23 cellular contexts compared by ENCODE assay signal in genomic region chr10:31051703-31052102, GRCh38. TPM values are rescaled to one million over a fixed set of nuclear protein-coding genes. Genes with fewer than 3 reads are reported as not detected.
DNase-seq lines count a peak whose midpoint lies in the region; ATAC-seq, FAIRE-seq and TF ChIP-seq lines count a peak whose summit lies in the region.
"Had no signal": no experiment of that assay in that cellular context is flagged by ENCODE, and none has a peak within 500 bp of the region (broad histone marks: within the 10 kb centered on the region; RNA-seq: fewer than 3 reads in every experiment).

No MANE protein-coding gene starts in this region.

- H3K4me1 Mint-ChIP-seq in GM23338, result no peaks in the 10 kb centered on the region

- no peak for TF ChIP-seq EP300 in SK-N-SH (IDR thresholded peaks at IDR 0.05; ENCODE audit: borderline replicate concordance in 1 of 2, low read depth in 1 of 2, low read length in 1 of 2)

- H3K79me2 ChIP-seq in SK-N-SH (ENCODE audit: insufficient read depth), result no peaks in the 10 kb centered on the region
- H3K79me2 ChIP-seq in osteoblast (ENCODE audit: insufficient read depth, low read length), result no peaks in the 10 kb centered on the region
- H3K79me2 ChIP-seq in GM23338 (replicated peaks; ENCODE audit: insufficient read depth), result no peaks in the 10 kb centered on the region

- H3K9me2 ChIP-seq in SK-N-SH (no peaks in the 10 kb centered on the region), GM23338 (ENCODE audit: insufficient read depth) (no peaks in the 10 kb centered on the region)

- ATAC-seq in SK-N-SH treated with all-trans-retinoic acid at 6 μM for 48 hours (no peak), HG02623 (IDR thresholded peaks at IDR 0.05; ENCODE audit: unreplicated experiment) (no peak), GM23338 (no peak)
- ATAC-seq: gastroesophageal sphincter, left ventricle myocardium superior had no signal

- FAIRE-seq in RCC 7860 (lab: Jason Lieb, UNC), result peak; percentile 98
- FAIRE-seq: GM12892 had no signal

- POLR2A ChIA-PET in SK-N-SH (lab: Yijun Ruan, JAX), result no interaction called here

- no peaks in the 10 kb centered on the region; the same call in 1 of the 2 replicates for H3K9me3 ChIP-seq in SK-N-SH
- no peaks in the 10 kb centered on the region for H3K9me3 ChIP-seq in osteoblast (ENCODE audit: low read depth, low read length)
- H3K9me3 ChIP-seq: neutrophil had no signal

- no peaks in the 10 kb centered on the region for H3K27me3 Mint-ChIP-seq in GM23338 (ENCODE audit: insufficient read depth, low read depth, poor library complexity)
- H3K27me3 Mint-ChIP-seq: type B pancreatic cell had no signal

- H3K9ac ChIP-seq in SK-N-SH, result no peak overlapping the region

- no peak overlapping the region for H3K4me2 ChIP-seq in SK-N-SH
- no peak overlapping the region for H3K4me2 ChIP-seq in osteoblast (ENCODE audit: insufficient read depth, low read length)
- no peak overlapping the region for H3K4me2 ChIP-seq in GM23338

- TF ChIP-seq RAD21 in SK-N-SH (IDR thresholded peaks at IDR 0.05; ENCODE audit: low read length), result no peak

- no peak overlapping the region for H3K4me3 Mint-ChIP-seq in GM23338
- H3K4me3 Mint-ChIP-seq: activated CD4-positive, alpha-beta memory T cell treated with anti-CD3 and anti-CD28 coated beads for 36 hours; activated T-cell treated with anti-CD3 and anti-CD28 coated beads, Interleukin-2, amount 50 U/mL, for 24 hours; type B pancreatic cell had no signal

- peaks cover 19% of the 10 kb centered on the region; the same call in 2 of the 3 replicates for H3K9me3 Mint-ChIP-seq in GM23338
- H3K9me3 Mint-ChIP-seq: activated T-cell treated with anti-CD3 and anti-CD28 coated beads, Interleukin-2, amount 50 U/mL, for 24 hours had no signal

- H4K20me1 ChIP-seq in SK-N-SH (ENCODE audit: insufficient read depth), result no peaks in the 10 kb centered on the region
- H4K20me1 ChIP-seq in osteoblast (ENCODE audit: insufficient read depth, low read length), result no peaks in the 10 kb centered on the region
- H4K20me1 ChIP-seq in GM23338 (replicated peaks; ENCODE audit: insufficient read depth), result no peaks in the 10 kb centered on the region

- H3K27ac Mint-ChIP-seq in GM23338, result no peak overlapping the region
- H3K27ac Mint-ChIP-seq: activated CD4-positive, alpha-beta memory T cell treated with anti-CD3 and anti-CD28 coated beads for 36 hours; activated T-cell treated with anti-CD3 and anti-CD28 coated beads, Interleukin-2, amount 50 U/mL, for 24 hours; type B pancreatic cell had no signal

- no peak overlapping the region for H3K4me3 ChIP-seq in SK-N-SH (ENCODE audit: low read depth in 2 of 2, low read length in 1 of 2)
- no peak overlapping the region for H3K4me3 ChIP-seq in epithelial cell of esophagus (ENCODE audit: low read length)
- H3K4me3 ChIP-seq in osteoblast (ENCODE audit: insufficient read depth, low read length), result no peak overlapping the region
- H3K4me3 ChIP-seq in GM23338, result no peak overlapping the region
- H3K4me3 ChIP-seq: coronary artery, gastroesophageal sphincter had no signal

- H3K27me3 ChIP-seq in SK-N-SH (ENCODE audit: insufficient read depth), result no peaks in the 10 kb centered on the region
- no peaks in the 10 kb centered on the region for H3K27me3 ChIP-seq in osteoblast (ENCODE audit: insufficient read depth, low read length)
- H3K27me3 ChIP-seq in GM23338 (ENCODE audit: insufficient read depth), result no peaks in the 10 kb centered on the region
- H3K27me3 ChIP-seq: gastroesophageal sphincter, neutrophil had no signal

- H3K36me3 ChIP-seq in SK-N-SH (replicated peaks in 1 of 2; ENCODE audit: control insufficient read depth in 1 of 2, insufficient read depth in 2 of 2, low read length in 1 of 2), result peaks cover 0 to 3% of the 10 kb centered on the region in 2 experiments
- H3K36me3 ChIP-seq in osteoblast (ENCODE audit: insufficient read depth, low read length), result no peaks in the 10 kb centered on the region
- no peaks in the 10 kb centered on the region for H3K36me3 ChIP-seq in GM23338 (ENCODE audit: insufficient read depth)
- H3K36me3 ChIP-seq: gastroesophageal sphincter, neutrophil had no signal

- H2AFZ ChIP-seq in SK-N-SH (ENCODE audit: low read depth), result peak overlapping the region; percentile 68
- peak overlapping the region; percentile 50 for H2AFZ ChIP-seq in osteoblast (ENCODE audit: low read length)
- no peak overlapping the region for H2AFZ ChIP-seq in GM23338

- DNase-seq in SK-N-SH (no peak), RCC 7860 (ENCODE audit: low spot score) (peak; percentile 93), epithelial cell of esophagus (ENCODE audit: low read depth) (peak; percentile 50), osteoblast (ENCODE audit: insufficient read length, low spot score, missing footprints) (peak; percentile 47), GM23338 (ENCODE audit: low spot score) (no peak), NCI-H187 (lab: John Stamatoyannopoulos, UW) (no peak)
- DNase-seq: activated CD4-positive, alpha-beta memory T cell treated with anti-CD3 and anti-CD28 coated beads for 36 hours; activated naive CD4-positive, alpha-beta T cell treated with anti-CD3 and anti-CD28 coated beads, Interleukin-2, amount 50 U/mL, for 16 hours; activated T-cell treated with anti-CD3 and anti-CD28 coated beads, Interleukin-2, amount 50 U/mL, for 24 hours; Caco-2; left ventricle myocardium superior; NCI-H2029; NCI-H446; stimulated activated CD4-positive, alpha-beta T cell treated with anti-CD3 and anti-CD28 coated beads, Interleukin-4, amount 100 ng/mL, for 4 hours had no signal

- H3F3A ChIP-seq in SK-N-SH (replicated peaks; ENCODE audit: insufficient read depth), result peaks cover 7% of the 10 kb centered on the region
- H3F3A ChIP-seq in GM23338 (replicated peaks; ENCODE audit: low read depth), result no peaks in the 10 kb centered on the region

- peaks cover 2% of the 10 kb centered on the region; the same call in 1 of the 3 replicates for H3K36me3 Mint-ChIP-seq in GM23338 (ENCODE audit: low read depth)
- H3K36me3 Mint-ChIP-seq: activated CD4-positive, alpha-beta memory T cell treated with anti-CD3 and anti-CD28 coated beads for 36 hours; type B pancreatic cell had no signal

- CTCF ChIA-PET in SK-N-SH (lab: Yijun Ruan, JAX), result no interaction called here

- H3K27ac ChIP-seq in SK-N-SH (ENCODE audit: low read depth in 2 of 2, low read length in 1 of 2) (no peak overlapping the region), osteoblast (ENCODE audit: low read depth, low read length) (no peak overlapping the region), GM23338 (ENCODE audit: low read depth) (no peak overlapping the region)
- H3K27ac ChIP-seq: 22Rv1, coronary artery, gastroesophageal sphincter, neutrophil, VCaP had no signal

- TF ChIP-seq CTCF in SK-N-SH (IDR thresholded peaks at IDR 0.05) (no peak), epithelial cell of esophagus (IDR thresholded peaks at IDR 0.05; ENCODE audit: insufficient read depth, low read depth, low read length, missing control alignments) (no peak), osteoblast (IDR thresholded peaks at IDR 0.05; ENCODE audit: extremely low read depth, low read depth, low read length) (no peak), GM23338 (conservative IDR thresholded peaks at IDR 0.05; ENCODE audit: low read depth in 2 of 2) (no peak)

- H3K4me1 ChIP-seq in SK-N-SH (ENCODE audit: control insufficient read depth in 1 of 2, insufficient read depth in 2 of 2, low read depth in 1 of 2, low read length in 1 of 2) (no peaks in the 10 kb centered on the region), osteoblast (ENCODE audit: insufficient read depth, low read length) (peaks cover 8% of the 10 kb centered on the region), GM23338 (ENCODE audit: insufficient read depth) (no peaks in the 10 kb centered on the region)
- H3K4me1 ChIP-seq: Caco-2, gastroesophageal sphincter had no signal

- WGBS in SK-N-SH (ENCODE audit: low lambda C conversion rate), result 52% methylated on average over 4 of the region's 4 CpGs

TF ChIP-seq in SK-N-SH, 30 proteins besides CTCF, POLR2A, EP300 and RAD21 (continues in another document):
- TF ChIP-seq SIN3A (IDR thresholded peaks at IDR 0.05; ENCODE audit: borderline replicate concordance, low read depth, low read length) (no peak), MAX (IDR thresholded peaks at IDR 0.05; ENCODE audit: low read depth) (no peak), MEF2A (IDR thresholded peaks at IDR 0.05; ENCODE audit: borderline replicate concordance, low read depth) (no peak), TCF12 (IDR thresholded peaks at IDR 0.05) (no peak), FOXM1 (IDR thresholded peaks at IDR 0.05; ENCODE audit: low read depth) (no peak), RXRA (IDR thresholded peaks at IDR 0.05; ENCODE audit: borderline replicate concordance, low read depth) (no peak)

TF ChIP-seq in GM23338, 12 proteins besides CTCF, POLR2A, EP300 and RAD21 (continues in another document):
- TF ChIP-seq POLR2AphosphoS5 (IDR thresholded peaks at IDR 0.05; ENCODE audit: low read depth), result no peak
- TF ChIP-seq NANOG (IDR thresholded peaks at IDR 0.05; ENCODE audit: borderline replicate concordance), result no peak
- TF ChIP-seq EZH2 (IDR thresholded peaks at IDR 0.05; ENCODE audit: low read depth, unreplicated experiment), result no peak
- TF ChIP-seq EZH2phosphoT487 (IDR thresholded peaks at IDR 0.05; ENCODE audit: unreplicated experiment), result no peak

RNA-seq across cellular contexts. Expression of gene ZNF438, which starts 20.0 kb away (rescaled TPM):
- 2.1 and 2.5 TPM in 2 replicates for polyA plus RNA-seq in SK-N-SH (2012; rRNA removed)
- 2.4 and 2.6 TPM in 2 replicates for polyA plus RNA-seq in SK-N-SH (2012; cell fraction: cytosol; rRNA removed)
- polyA plus RNA-seq in SK-N-SH (2012; cell fraction: nucleus; rRNA removed), result 2.1 and 3.4 TPM in 2 replicates
- 4.3 and 5.0 TPM in 2 replicates for total RNA-seq in osteoblast
- total RNA-seq in GM23338 (2014; rRNA removed; shearing (Covaris generic)), result 0.74 and 0.94 TPM in 2 replicates
- 0.91 and 1.6 TPM in 2 replicates for polyA plus RNA-seq in GM23338 (2016; fragmentation: Nextera tagmentation; extraction: Ambion mirVana)

Comparison
In these comparisons a context has a peak if more than half of its experiments do, and no peak if none do; other contexts are left out.
1. DNase-seq: peak in RCC 7860 (single experiment), epithelial cell of esophagus (single experiment) and osteoblast (single experiment); none in SK-N-SH (single experiment), GM23338 (single experiment) and NCI-H187 (0 of 2).